ENCODE assay signal across 1 cellular context in genomic region chr6:43856005-43856765, GRCh38.
TF ChIP-seq lines count a peak whose summit lies in the region.

No MANE protein-coding gene starts in this region.

TF ChIP-seq in HepG2, 621 proteins besides CTCF, POLR2A, EP300 and RAD21 (continued from another document and continues in another):
- TF ChIP-seq ZBTB37 (CRISPR knock-in tag; IDR thresholded peaks at IDR 0.05) (no peak), ADNP (CRISPR knock-in tag; IDR thresholded peaks at IDR 0.05) (no peak), ZNF839 (CRISPR knock-in tag; IDR thresholded peaks at IDR 0.05; ENCODE audit: borderline replicate concordance) (0 out of 2 replicates have a peak, but pooled peaks have one; percentile 65), MEF2D (CRISPR knock-in tag; IDR thresholded peaks at IDR 0.05) (peak; percentile 67; the same call in 1 of the 2 replicates), POGZ (CRISPR knock-in tag; IDR thresholded peaks at IDR 0.05) (no peak), ZZZ3 (CRISPR knock-in tag; IDR thresholded peaks at IDR 0.05; ENCODE audit: borderline replicate concordance) (peak; percentile 80; the same call in 1 of the 2 replicates), SRF (IDR thresholded peaks at IDR 0.05; ENCODE audit: low read depth, low read length) (no peak), ZXDC (CRISPR knock-in tag; IDR thresholded peaks at IDR 0.05) (no peak), CENPX (CRISPR knock-in tag; IDR thresholded peaks at IDR 0.05) (no peak), ZNF530 (CRISPR knock-in tag; IDR thresholded peaks at IDR 0.05; ENCODE audit: low read depth) (no peak), GLI4 (CRISPR knock-in tag; IDR thresholded peaks at IDR 0.05; ENCODE audit: borderline replicate concordance) (no peak), SIN3A (IDR thresholded peaks at IDR 0.05; ENCODE audit: borderline replicate concordance, low read depth, low read length) (no peak), ZNF704 (CRISPR knock-in tag; IDR thresholded peaks at IDR 0.05; ENCODE audit: borderline replicate concordance) (0 out of 2 replicates have a peak, but pooled peaks have one; percentile 68), ZNF75D (CRISPR knock-in tag; IDR thresholded peaks at IDR 0.05; ENCODE audit: borderline replicate concordance) (no peak), SMYD3 (CRISPR knock-in tag; IDR thresholded peaks at IDR 0.05) (no peak), DMAP1 (CRISPR knock-in tag; IDR thresholded peaks at IDR 0.05) (no peak), USF2 (IDR thresholded peaks at IDR 0.05; ENCODE audit: low read depth, low read length) (no peak), USF2 (CRISPR knock-in tag; IDR thresholded peaks at IDR 0.05; ENCODE audit: borderline replicate concordance) (no peak), ZNF773 (CRISPR knock-in tag; IDR thresholded peaks at IDR 0.05; ENCODE audit: borderline replicate concordance) (no peak), ZNF615 (CRISPR knock-in tag; IDR thresholded peaks at IDR 0.05; ENCODE audit: borderline replicate concordance) (no peak), SMAD1 (CRISPR knock-in tag; IDR thresholded peaks at IDR 0.05; ENCODE audit: borderline replicate concordance, low read depth) (peak; percentile 73; the same call in 1 of the 2 replicates), FOXM1 (CRISPR knock-in tag; IDR thresholded peaks at IDR 0.05) (no peak), SIX1 (CRISPR knock-in tag; IDR thresholded peaks at IDR 0.05; ENCODE audit: borderline replicate concordance) (0 out of 2 replicates have a peak, but pooled peaks have one; percentile 25), ZBTB1 (CRISPR knock-in tag; IDR thresholded peaks at IDR 0.05; ENCODE audit: borderline replicate concordance) (no peak), KLF16 (CRISPR knock-in tag; IDR thresholded peaks at IDR 0.05) (peak in 1 of 2 experiments; percentile 88; a peak in 2 of 4 replicates), MTF2 (CRISPR knock-in tag; IDR thresholded peaks at IDR 0.05; ENCODE audit: borderline replicate concordance) (peak; percentile 73; the same call in 1 of the 2 replicates), ZBTB14 (CRISPR knock-in tag; IDR thresholded peaks at IDR 0.05) (no peak), TRIM22 (IDR thresholded peaks at IDR 0.05) (no peak), SOX5 (CRISPR knock-in tag; IDR thresholded peaks at IDR 0.05; ENCODE audit: borderline replicate concordance) (peak; percentile 73; the same call in 1 of the 2 replicates), CHD4 (IDR thresholded peaks at IDR 0.05; ENCODE audit: borderline replicate concordance, low read length) (no peak), ZSCAN20 (CRISPR knock-in tag; IDR thresholded peaks at IDR 0.05; ENCODE audit: borderline replicate concordance) (no peak), TEAD2 (CRISPR knock-in tag; IDR thresholded peaks at IDR 0.05) (no peak), HDAC6 (IDR thresholded peaks at IDR 0.05; ENCODE audit: low read depth, low read length) (no peak), ZBTB40 (IDR thresholded peaks at IDR 0.05) (no peak), ZBTB40 (CRISPR knock-in tag; IDR thresholded peaks at IDR 0.05) (no peak), NFATC3 (CRISPR knock-in tag; IDR thresholded peaks at IDR 0.05) (no peak), KDM3A (CRISPR knock-in tag; IDR thresholded peaks at IDR 0.05; ENCODE audit: low read depth) (peak; percentile 97)
